ENCODE assay signal across 9 cellular contexts in genomic region chr9:73133921-73134407, GRCh38. TPM values are rescaled to one million over a fixed set of nuclear protein-coding genes. Genes with fewer than 3 reads are reported as not detected.
DNase-seq lines count a peak whose midpoint lies in the region; ATAC-seq and TF ChIP-seq lines count a peak whose summit lies in the region.
"Had no signal": no experiment of that assay in that cellular context is flagged by ENCODE, and none has a peak within 500 bp of the region (broad histone marks: within the 10 kb centered on the region; RNA-seq: fewer than 3 reads in every experiment).

No MANE protein-coding gene starts in this region.

- no peaks in the 10 kb centered on the region for H3K27me3 Mint-ChIP-seq in activated naive CD4-positive, alpha-beta T cell treated with anti-CD3 and anti-CD28 coated beads, Interleukin-2, amount 10 ng/mL, durations not matched to agents 7 days and 5 days

- no peaks in the 10 kb centered on the region for H3K9me3 ChIP-seq in breast epithelium
- H3K9me3 ChIP-seq in tibial artery: no peaks in the 10 kb centered on the region

- no peaks in the 10 kb centered on the region for H3K36me3 Mint-ChIP-seq in activated naive CD4-positive, alpha-beta T cell treated with anti-CD3 and anti-CD28 coated beads, Interleukin-2, amount 10 ng/mL, durations not matched to agents 7 days and 5 days
- H3K36me3 Mint-ChIP-seq: CD4-positive, CD25-positive, alpha-beta regulatory T cell had no signal

- H3K4me1 ChIP-seq in breast epithelium (peaks cover 0 to 6% of the 10 kb centered on the region in 2 donors), tibial artery (peaks cover 0 to 16% (median 3%) of the 10 kb centered on the region in 4 donors)

- CTCF ChIA-PET in activated naive CD4-positive, alpha-beta T cell treated with anti-CD3 and anti-CD28 coated beads, Interleukin-2, amount 10 ng/mL, durations not matched to agents 7 days and 5 days (lab: Charles Lee): interaction anchor here (1.4 to 1.9 kb wide), 2 partner anchors 13 to 21 kb away, joined by 5 to 8 read pairs; no protein-coding TSS in a partner anchor

- intact Hi-C loops in breast epithelium (cut with DNase I; ENCODE audit: low total_unique reads) (no loop called here), tibial artery (cut with DNase I; ENCODE audit: low total_unique reads) (no loop called here)

- TF ChIP-seq POLR2A in breast epithelium (IDR thresholded peaks at IDR 0.05): no peak

- DNase-seq in activated naive CD4-positive, alpha-beta T cell treated with anti-CD3 and anti-CD28 coated beads, Interleukin-2, amount 10 ng/mL, durations not matched to agents 7 days and 5 days: no peak
- no peak for DNase-seq in activated naive CD4-positive, alpha-beta T cell treated with Interleukin-2 at 50 U/mL for 16 hours
- DNase-seq in breast epithelium (ENCODE audit: low spot score in 2 of 2): peak in 1 of 2 donors; percentile 62
- DNase-seq in tibial artery: no peak
- DNase-seq in superior temporal gyrus (ENCODE audit: extremely low spot score): no peak
- no peak for DNase-seq in activated CD4-positive, CD25-positive, alpha-beta regulatory T cell (lab: John Stamatoyannopoulos, UW)
- no peak for DNase-seq in stimulated activated CD4-positive, alpha-beta T cell treated with anti-CD3 and anti-CD28 coated beads, Interleukin-2, amount 100 ng/mL, for 48 hours

- H3K9me3 Mint-ChIP-seq in activated naive CD4-positive, alpha-beta T cell treated with anti-CD3 and anti-CD28 coated beads, Interleukin-2, amount 10 ng/mL, durations not matched to agents 7 days and 5 days: no peaks in the 10 kb centered on the region

- peak; percentile 35 for ATAC-seq in HG03175 (IDR thresholded peaks at IDR 0.05; ENCODE audit: unreplicated experiment)

- H3K4me3 ChIP-seq in breast epithelium: no peak overlapping the region
- no peak overlapping the region for H3K4me3 ChIP-seq in tibial artery

- no peak overlapping the region for H3K4me3 Mint-ChIP-seq in activated naive CD4-positive, alpha-beta T cell treated with anti-CD3 and anti-CD28 coated beads, Interleukin-2, amount 10 ng/mL, durations not matched to agents 7 days and 5 days

- H3K27ac ChIP-seq in breast epithelium (peak overlapping the region; percentile 72 to 94), tibial artery (peak overlapping the region; percentile 6 to 33)

- TF ChIP-seq CTCF in breast epithelium (IDR thresholded peaks at IDR 0.05): no peak
- TF ChIP-seq CTCF in tibial artery (IDR thresholded peaks at IDR 0.05): no peak

- H3K27ac Mint-ChIP-seq in activated naive CD4-positive, alpha-beta T cell treated with anti-CD3 and anti-CD28 coated beads, Interleukin-2, amount 10 ng/mL, durations not matched to agents 7 days and 5 days: peak overlapping the region; percentile 16
- H3K27ac Mint-ChIP-seq: CD4-positive, CD25-positive, alpha-beta regulatory T cell had no signal

- H3K36me3 ChIP-seq in breast epithelium: no peaks in the 10 kb centered on the region
- no peaks in the 10 kb centered on the region for H3K36me3 ChIP-seq in tibial artery

- peaks cover 31% of the 10 kb centered on the region for H3K4me1 Mint-ChIP-seq in activated naive CD4-positive, alpha-beta T cell treated with anti-CD3 and anti-CD28 coated beads, Interleukin-2, amount 10 ng/mL, durations not matched to agents 7 days and 5 days

- H3K27me3 ChIP-seq in breast epithelium (no peaks in the 10 kb centered on the region), tibial artery (no peaks in the 10 kb centered on the region)

RNA-seq across cellular contexts. Expression of gene ANXA1, which starts 17.7 kb away (rescaled TPM):
- 100 to 1,000 TPM; 364 to 729 (median 628) TPM for total RNA-seq in breast epithelium
